8 cellular contexts compared by ENCODE assay signal in the genomic region with DNA sequence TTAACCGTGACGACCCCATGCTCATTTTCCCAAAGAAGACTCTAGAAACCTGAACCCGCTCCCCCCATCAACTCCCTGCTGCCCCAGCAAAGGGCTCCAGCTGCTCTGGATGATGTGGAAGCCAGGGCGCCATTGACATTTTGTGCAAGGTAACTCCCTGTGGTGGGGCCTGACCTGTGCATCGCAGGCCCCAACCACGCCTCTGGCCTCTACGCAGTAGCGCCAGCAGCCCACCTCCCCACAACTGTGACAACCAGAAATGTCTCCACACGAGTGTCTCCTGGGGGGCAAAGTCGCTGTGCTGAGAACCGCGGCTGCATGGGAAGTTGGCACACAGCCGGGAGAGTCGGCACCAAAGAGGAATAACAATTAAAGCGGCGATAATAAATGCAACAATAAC.
"Had no signal": no experiment of that assay in that cellular context is flagged by ENCODE, and none has a peak within 500 bp of the region (broad histone marks: within the 10 kb centered on the region; RNA-seq: fewer than 3 reads in every experiment).

No MANE protein-coding gene starts in this region.

- H3K4me3 ChIP-seq: GM23338, HAP-1 had no signal

- ATAC-seq: GM23338, HCT116, HepG2 had no signal

- H3K27ac ChIP-seq: HL-60 had no signal

- H3K27me3 Mint-ChIP-seq: IgD-negative memory B cell had no signal

- H3K36me3 ChIP-seq: HAP-1 had no signal

- H3K36me3 Mint-ChIP-seq: IgD-negative memory B cell had no signal

- H3K27ac Mint-ChIP-seq: GM23338, HFFc6 had no signal

- H3K4me1 ChIP-seq: HAP-1 had no signal

- DNase-seq: H7, HFFc6 had no signal

- H3K4me1 Mint-ChIP-seq: GM23338 had no signal

- H3K4me3 Mint-ChIP-seq: GM23338, HFFc6, IgD-negative memory B cell had no signal
